ENCODE assay signal across 8 cellular contexts in the genomic region with DNA sequence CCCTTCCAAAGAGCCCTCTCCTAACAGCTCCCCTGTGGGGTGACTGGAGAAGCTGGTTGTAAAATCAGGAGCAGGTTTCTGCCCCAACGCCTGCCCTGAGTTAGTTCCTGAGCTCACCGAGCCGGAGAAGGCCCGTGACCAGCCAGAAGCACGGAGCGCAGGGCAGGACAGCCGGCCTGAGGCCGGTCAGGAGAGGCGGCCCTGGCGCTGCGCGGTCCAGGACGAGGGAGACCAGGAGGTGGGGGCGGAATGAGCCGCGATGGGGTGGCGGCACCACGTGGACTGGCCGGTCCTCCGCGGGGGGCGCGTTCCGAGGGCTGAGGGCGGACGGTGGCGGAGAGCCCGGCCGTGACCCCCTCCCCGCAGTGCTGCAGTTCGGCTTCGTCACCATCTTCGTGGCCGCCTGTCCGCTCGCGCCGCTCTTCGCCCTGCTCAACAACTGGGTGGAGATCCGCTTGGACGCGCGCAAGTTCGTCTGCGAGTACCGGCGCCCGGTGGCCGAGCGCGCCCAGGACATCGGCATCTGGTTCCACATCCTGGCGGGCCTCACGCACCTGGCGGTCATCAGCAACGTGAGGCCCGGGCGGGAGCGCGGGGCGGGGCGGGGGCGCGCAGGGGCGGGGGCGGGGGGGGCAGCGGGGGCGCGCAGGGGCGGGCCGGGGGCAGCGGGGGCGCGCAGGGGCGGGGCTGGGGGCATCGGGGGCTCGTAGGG. TPM values are rescaled to one million over a fixed set of nuclear protein-coding genes. Genes with fewer than 3 reads are reported as not detected.
DNase-seq lines count a peak whose midpoint lies in the region; ATAC-seq, FAIRE-seq and TF ChIP-seq lines count a peak whose summit lies in the region.

No MANE protein-coding gene starts in this region.

- H3K4me1 ChIP-seq in neuronal stem cell (ENCODE audit: control insufficient read depth in 2 of 2, insufficient read depth in 1 of 2, low read depth in 1 of 2, low read length in 2 of 2), result peaks cover 3 to 12% of the 10 kb centered on the region in 2 donors

- H2BK15ac ChIP-seq in neuronal stem cell (ENCODE audit: low read length), result peak overlapping the region; percentile 97

- no peak overlapping the region for H2BK120ac ChIP-seq in neuronal stem cell (ENCODE audit: low read depth, low read length)

- H4K91ac ChIP-seq in neuronal stem cell (ENCODE audit: low read depth, low read length, poor library complexity), result no peak overlapping the region

- no peak for FAIRE-seq in urothelium cell line (lab: Jason Lieb, UNC)

- 0 out of 2 replicates have a peak, but pooled peaks have one; percentile 5 for TF ChIP-seq CTCF in GM12874 (IDR thresholded peaks at IDR 0.05; ENCODE audit: insufficient read depth, low read depth, low read length)

- H3K4ac ChIP-seq in neuronal stem cell (ENCODE audit: low read length), result no peak overlapping the region

- H3K36me3 ChIP-seq in neuronal stem cell (replicated peaks in 1 of 2; ENCODE audit: control insufficient read depth in 2 of 2, insufficient read depth in 2 of 2, low read length in 2 of 2), result no peaks in the 10 kb centered on the region

- no CpG with 5 or more reads among the region's 77 CpGs for WGBS in neuronal stem cell (ENCODE audit: extremely low coverage in 2 of 2, insufficient read length in 2 of 2, insufficient replicate concordance in 1 of 2), 2 donors

- no peak overlapping the region for H2BK5ac ChIP-seq in neuronal stem cell (ENCODE audit: low read length)

- peak overlapping the region; percentile 89 for H3K23ac ChIP-seq in neuronal stem cell (ENCODE audit: low read depth, low read length, poor library complexity)

- peak overlapping the region; percentile 28 for H2AK5ac ChIP-seq in neuronal stem cell (ENCODE audit: low read depth, low read length)

- peak overlapping the region; percentile 99 for H3K18ac ChIP-seq in neuronal stem cell (ENCODE audit: low read length)

- H3K14ac ChIP-seq in neuronal stem cell (ENCODE audit: low read length), result peak overlapping the region; percentile 89

- peak overlapping the region; percentile 87 for H3K4me2 ChIP-seq in neuronal stem cell (ENCODE audit: insufficient read depth, low read length, poor library complexity, severe bottlenecking)

- H3K9ac ChIP-seq in neuronal stem cell (ENCODE audit: low read depth, low read length, poor library complexity), result peak overlapping the region; percentile 90

- DNase-seq in RKO (ENCODE audit: low spot score) (peak; percentile 81), amniotic epithelial cell (ENCODE audit: low read depth) (peak; percentile 68), head of caudate nucleus (peak; percentile 44 to 89 (median 74)), neuronal stem cell (ENCODE audit: low spot score) (peak; percentile 71), urothelium cell line (ENCODE audit: low spot score) (peak; percentile 44), NCI-H1694 (lab: John Stamatoyannopoulos, UW) (no peak)

- intact Hi-C loops in head of caudate nucleus (cut with DNase I), result no loop called here

- peaks cover 0 to 16% (median 0%) of the 10 kb centered on the region in 3 experiments for H3K27me3 ChIP-seq in neuronal stem cell (ENCODE audit: control insufficient read depth in 3 of 3, insufficient read depth in 3 of 3, low read depth in 1 of 3, low read length in 3 of 3)

- peak overlapping the region; percentile 70 for H4K8ac ChIP-seq in neuronal stem cell (ENCODE audit: low read depth, low read length)

- peak overlapping the region; percentile 94 for H2BK12ac ChIP-seq in neuronal stem cell (ENCODE audit: low read length)

- peak overlapping the region; percentile 58 to 83 for H3K4me3 ChIP-seq in neuronal stem cell (ENCODE audit: low read length in 2 of 2)

- H3K27ac ChIP-seq in neuronal stem cell (replicated peaks; ENCODE audit: low read length), result peak overlapping the region; percentile 84

- H2AFZ ChIP-seq in neuronal stem cell (ENCODE audit: low read length), result peak overlapping the region; percentile 96

- no peaks in the 10 kb centered on the region for H3K79me1 ChIP-seq in neuronal stem cell (ENCODE audit: low read depth, low read length)

- no peaks in the 10 kb centered on the region for H3K9me3 ChIP-seq in neuronal stem cell (replicated peaks in 1 of 2; ENCODE audit: control insufficient read depth in 2 of 2, insufficient read depth in 1 of 2, low read depth in 1 of 2, low read length in 2 of 2)

- ATAC-seq in HG02885 (IDR thresholded peaks at IDR 0.05; ENCODE audit: poor library complexity, unreplicated experiment), result peak; percentile 56

RNA-seq across cellular contexts. Expression of a gene that starts 29.0 kb away (rescaled TPM):
- 1.3 TPM for polyA plus RNA-seq in neuronal stem cell (2013, experiment 1 of 2)
- polyA plus RNA-seq in neuronal stem cell (2013, experiment 2 of 2), result 1.4 TPM
